In the genomic region with DNA sequence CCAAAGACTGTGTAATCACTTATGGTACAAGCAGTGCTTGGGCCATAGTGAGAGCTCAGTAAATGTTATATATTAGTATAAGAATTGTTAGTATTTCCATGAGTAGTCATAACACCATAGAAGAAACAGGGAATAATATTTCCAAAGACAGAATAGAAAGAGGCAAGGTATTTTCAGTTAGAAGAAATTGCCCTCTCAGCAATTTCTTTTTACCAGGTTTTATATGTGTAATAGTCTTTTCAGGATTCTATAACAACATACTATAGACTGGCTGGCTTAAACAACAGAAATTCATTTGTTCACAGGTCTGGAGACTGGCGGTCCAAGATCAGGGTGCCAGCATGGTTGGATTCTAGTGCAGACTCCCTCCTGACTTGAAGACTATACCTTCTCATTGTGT, we compare ENCODE assay signal across 19 cellular contexts.
"Had no signal": no experiment of that assay in that cellular context is flagged by ENCODE, and none has a peak within 500 bp of the region (broad histone marks: within the 10 kb centered on the region; RNA-seq: fewer than 3 reads in every experiment).

No MANE protein-coding gene starts in this region.

- H3K4me3 ChIP-seq: dorsolateral prefrontal cortex, psoas muscle, skin epidermis, thyroid gland had no signal

- H3K36me3 ChIP-seq: thyroid gland had no signal

- H3K27me3 ChIP-seq: dorsolateral prefrontal cortex, thyroid gland had no signal

- H3K27ac ChIP-seq: dorsolateral prefrontal cortex, psoas muscle, skin epidermis, thyroid gland had no signal

- FAIRE-seq: colon, frontal cortex, kidney had no signal

- H3K4me1 ChIP-seq: psoas muscle, thyroid gland had no signal

- H3K4me3 Mint-ChIP-seq: naive thymus-derived CD8-positive, alpha-beta T cell; nephron progenitor cell; stimulated activated naive CD8-positive, alpha-beta T cell treated with anti-CD3 and anti-CD28 coated beads, Interleukin-15, amount 100 ng/mL, for 72 hours; type B pancreatic cell had no signal

- H3K27ac Mint-ChIP-seq: nephron progenitor cell; stimulated activated naive CD8-positive, alpha-beta T cell treated with anti-CD3 and anti-CD28 coated beads, Interleukin-15, amount 100 ng/mL, for 72 hours had no signal

- H3K27me3 Mint-ChIP-seq: naive thymus-derived CD8-positive, alpha-beta T cell; stimulated activated naive CD8-positive, alpha-beta T cell treated with anti-CD3 and anti-CD28 coated beads, Interleukin-15, amount 100 ng/mL, for 72 hours; type B pancreatic cell had no signal

- H3K9me3 Mint-ChIP-seq: stimulated activated naive CD8-positive, alpha-beta T cell treated with anti-CD3 and anti-CD28 coated beads, Interleukin-15, amount 100 ng/mL, for 72 hours had no signal

- ATAC-seq: naive thymus-derived CD8-positive, alpha-beta T cell; stimulated activated naive CD8-positive, alpha-beta T cell treated with anti-CD3 and anti-CD28 coated beads, Interleukin-15, amount 100 ng/mL, for 72 hours had no signal

- H3K36me3 Mint-ChIP-seq: type B pancreatic cell had no signal

- DNase-seq: dorsolateral prefrontal cortex; effector CD4-positive, alpha-beta T cell; kidney; naive thymus-derived CD8-positive, alpha-beta T cell; nephron progenitor cell; nucleus accumbens; posterior cingulate gyrus; psoas muscle; right cardiac atrium; stimulated activated CD4-positive, alpha-beta T cell treated with anti-CD3 and anti-CD28 coated beads, Interleukin-15, amount 100 ng/mL, for 24 hours; stimulated activated CD4-positive, alpha-beta T cell treated with anti-CD3 and anti-CD28 coated beads, Interleukin-2, amount 100 ng/mL, for 48 hours; stimulated activated CD8-positive, alpha-beta memory T cell treated with anti-CD3 and anti-CD28 coated beads, Interleukin-4, amount 100 ng/mL, for 48 hours; stimulated activated naive CD4-positive, alpha-beta T cell; stimulated activated naive CD8-positive, alpha-beta T cell treated with anti-CD3 and anti-CD28 coated beads, Interleukin-15, amount 100 ng/mL, for 72 hours; thyroid gland had no signal

- H3K9me3 ChIP-seq: psoas muscle, thyroid gland had no signal
